In the genomic region with DNA sequence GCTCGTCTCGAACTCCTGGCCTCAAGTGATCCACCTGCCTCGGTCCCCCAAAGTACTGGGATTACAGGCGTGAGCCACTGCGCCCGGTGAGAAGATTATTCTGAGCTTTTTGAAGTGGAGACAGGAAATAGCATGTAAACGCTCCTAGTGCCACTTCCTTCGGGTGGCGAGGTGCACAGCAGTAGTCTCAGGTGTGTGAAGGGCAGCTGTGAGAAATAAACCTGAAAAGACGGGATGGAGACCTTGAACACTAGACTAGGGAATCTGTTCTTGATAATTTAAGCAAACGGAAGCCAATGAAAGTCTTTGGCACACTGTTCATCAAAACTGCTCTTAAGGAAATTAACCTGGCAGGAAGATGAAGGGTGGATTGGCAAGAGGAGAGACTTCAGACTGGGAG, we compare ENCODE assay signal across 8 cellular contexts. TPM values are rescaled to one million over a fixed set of nuclear protein-coding genes. Genes with fewer than 3 reads are reported as not detected.
A peak's percentile ranks its signal among the peaks of the same experiment; 100 is the strongest.
DNase-seq lines count a peak whose midpoint lies in the region; ATAC-seq, FAIRE-seq and TF ChIP-seq lines count a peak whose summit lies in the region.

No MANE protein-coding gene starts in this region.

- peak; percentile 49 for ATAC-seq in activated T-helper 17 cell treated with anti-CD3 and anti-CD28 coated beads, Interleukin-2, amount 50 U/mL, for 72 hours (replicated peaks)

- H3K4me3 Mint-ChIP-seq in activated T-helper 17 cell treated with anti-CD3 and anti-CD28 coated beads, Interleukin-2, amount 50 U/mL, for 72 hours: peak overlapping the region; percentile 91
- peak overlapping the region; percentile 71 to 91 (median 90) for H3K4me3 Mint-ChIP-seq in immature natural killer cell

- no peaks in the 10 kb centered on the region for H3K36me3 Mint-ChIP-seq in activated T-helper 17 cell treated with anti-CD3 and anti-CD28 coated beads, Interleukin-2, amount 50 U/mL, for 72 hours (ENCODE audit: low read depth)
- peaks cover 0 to 4% (median 0%) of the 10 kb centered on the region in 3 donors for H3K36me3 Mint-ChIP-seq in immature natural killer cell

- H3K27me3 ChIP-seq in subcutaneous abdominal adipose tissue (ENCODE audit: control insufficient read depth in 5 of 5, insufficient read depth in 4 of 5, low read length in 5 of 5): peaks cover 0 to 22% (median 6%) of the 10 kb centered on the region in 5 donors

- H3K36me3 ChIP-seq in subcutaneous abdominal adipose tissue (ENCODE audit: control insufficient read depth in 5 of 5, insufficient read depth in 5 of 5, low read length in 5 of 5): no peaks in the 10 kb centered on the region

- H3K27ac ChIP-seq in subcutaneous abdominal adipose tissue (ENCODE audit: low read depth, low read length): no peak overlapping the region

- H3K9ac ChIP-seq in subcutaneous abdominal adipose tissue (ENCODE audit: low read length in 5 of 5): peak overlapping the region in 2 of 5 donors; percentile 77 to 81

- no peaks in the 10 kb centered on the region for H3K9me3 Mint-ChIP-seq in activated T-helper 17 cell treated with anti-CD3 and anti-CD28 coated beads, Interleukin-2, amount 50 U/mL, for 72 hours
- peaks cover 0 to 16% (median 10%) of the 10 kb centered on the region in 6 donors for H3K9me3 Mint-ChIP-seq in immature natural killer cell

- H3K9me3 ChIP-seq in subcutaneous abdominal adipose tissue (ENCODE audit: control insufficient read depth in 5 of 5, low read length in 5 of 5): peaks cover 0 to 8% (median 0%) of the 10 kb centered on the region in 5 donors

- peaks cover 5% of the 10 kb centered on the region for H3K4me1 Mint-ChIP-seq in activated T-helper 17 cell treated with anti-CD3 and anti-CD28 coated beads, Interleukin-2, amount 50 U/mL, for 72 hours
- H3K4me1 Mint-ChIP-seq in immature natural killer cell: peaks cover 15 to 16% of the 10 kb centered on the region in 2 donors

- peak overlapping the region; percentile 65 to 89 (median 77) for H3K4me3 ChIP-seq in subcutaneous abdominal adipose tissue (ENCODE audit: low read depth in 1 of 5, low read length in 5 of 5)

- no peak for FAIRE-seq in D721Med (lab: Jason Lieb, UNC)

- intact Hi-C loops in posterior cingulate gyrus (cut with DNase I): loop anchor here (10.0 kb wide), 1 partner anchor 138 kb away; a partner anchor contains a TSS

- TF ChIP-seq CTCF in D721Med (IDR thresholded peaks at IDR 0.05; ENCODE audit: insufficient read depth, missing control alignments): no peak

- H3K27ac Mint-ChIP-seq in activated T-helper 17 cell treated with anti-CD3 and anti-CD28 coated beads, Interleukin-2, amount 50 U/mL, for 72 hours: peak overlapping the region; percentile 78
- no peak overlapping the region for H3K27ac Mint-ChIP-seq in immature natural killer cell

- DNase-seq in activated gamma-delta T cell treated with Interleukin-2 at 50 U/mL for 16 hours (peak; percentile 14), activated gamma-delta T cell (lab: John Stamatoyannopoulos, UW) (no peak), immature natural killer cell (peak in 1 of 3 donors; percentile 1), D721Med (ENCODE audit: insufficient read length, low spot score) (no peak), AML-193 (lab: John Stamatoyannopoulos, UW) (no peak), posterior cingulate gyrus (no peak)

- H3K4me1 ChIP-seq in subcutaneous abdominal adipose tissue (ENCODE audit: control insufficient read depth in 5 of 5, insufficient read depth in 5 of 5, low read length in 5 of 5): peaks cover 0 to 24% (median 18%) of the 10 kb centered on the region in 5 donors

- peaks cover 28% of the 10 kb centered on the region for H3K27me3 Mint-ChIP-seq in activated T-helper 17 cell treated with anti-CD3 and anti-CD28 coated beads, Interleukin-2, amount 50 U/mL, for 72 hours
- H3K27me3 Mint-ChIP-seq in immature natural killer cell (ENCODE audit: low read depth in 3 of 3): peaks cover 14 to 29% (median 15%) of the 10 kb centered on the region in 3 donors

RNA-seq across cellular contexts. Expression of a gene that starts 0.4 kb away (rescaled TPM):
- total RNA-seq in activated T-helper 17 cell treated with anti-CD3 and anti-CD28 coated beads, Interleukin-2, amount 50 U/mL, for 72 hours: 1 to 10 TPM; 1.3 to 2.1 TPM
- not detected for polyA plus RNA-seq in immature natural killer cell

RNA-seq across cellular contexts. Expression of a gene that starts 39.6 kb away (rescaled TPM):
- not detected for total RNA-seq in activated T-helper 17 cell treated with anti-CD3 and anti-CD28 coated beads, Interleukin-2, amount 50 U/mL, for 72 hours
- not detected for polyA plus RNA-seq in immature natural killer cell

RNA-seq across cellular contexts. Expression of a gene that starts 40.8 kb away (rescaled TPM):
- 10 to 100 TPM; 36.3 to 36.9 TPM for total RNA-seq in activated T-helper 17 cell treated with anti-CD3 and anti-CD28 coated beads, Interleukin-2, amount 50 U/mL, for 72 hours
- 10 to 100 TPM in 1 of 3 donors, 1 to 10 TPM in 2; 4.2 to 16.2 (median 8.9) TPM for polyA plus RNA-seq in immature natural killer cell
